In genomic region chr7:49638166-49638565, GRCh38 we compare ENCODE assay signal across 22 cellular contexts.
DNase-seq lines count a peak whose midpoint lies in the region; ATAC-seq and TF ChIP-seq lines count a peak whose summit lies in the region.
"Had no signal": no experiment of that assay in that cellular context is flagged by ENCODE, and none has a peak within 500 bp of the region (broad histone marks: within the 10 kb centered on the region; RNA-seq: fewer than 3 reads in every experiment).

No MANE protein-coding gene starts in this region.

- no peaks in the 10 kb centered on the region for H3K4me1 Mint-ChIP-seq in activated CD8-positive, alpha-beta T cell treated with anti-CD3 and anti-CD28 coated beads, Interleukin-2, amount 10 ng/mL, durations not matched to agents 7 days and 5 days (ENCODE audit: low read depth)
- H3K4me1 Mint-ChIP-seq: memory B cell; naive thymus-derived CD4-positive, alpha-beta T cell; stimulated activated naive B cell treated with anti-CD40 and anti-IgM and Interleukin-4, amounts not matched to agents 10 μg/mL and 1 μg/mL and 100 μg/mL, for 72 hours had no signal

- H3K27ac Mint-ChIP-seq in activated CD8-positive, alpha-beta T cell treated with anti-CD3 and anti-CD28 coated beads, Interleukin-2, amount 10 ng/mL, durations not matched to agents 7 days and 5 days = no peak overlapping the region
- H3K27ac Mint-ChIP-seq: activated naive CD8-positive, alpha-beta T cell; memory B cell; naive thymus-derived CD4-positive, alpha-beta T cell; stimulated activated naive B cell treated with anti-CD40 and anti-IgM and Interleukin-4, amounts not matched to agents 10 μg/mL and 1 μg/mL and 100 μg/mL, for 72 hours had no signal

- ATAC-seq in activated CD8-positive, alpha-beta T cell treated with anti-CD3 and anti-CD28 coated beads, Interleukin-2, amount 10 ng/mL, durations not matched to agents 7 days and 5 days = no peak
- no peak for ATAC-seq in aorta (ENCODE audit: low FRiP score)
- ATAC-seq: activated CD4-positive, CD25-positive, alpha-beta regulatory T cell treated with anti-CD3 and anti-CD28 coated beads, Interleukin-2, amount 50 U/mL, for 24 hours; naive thymus-derived CD4-positive, alpha-beta T cell; pancreas had no signal

- H3K4me3 ChIP-seq in GM12864 (ENCODE audit: low read depth, low read length) (no peak overlapping the region), WERI-Rb-1 (ENCODE audit: low read depth, low read length) (no peak overlapping the region), aorta (ENCODE audit: low read length in 2 of 2) (no peak overlapping the region)
- H3K4me3 ChIP-seq in Jurkat, Clone E6-1 (ENCODE audit: low read length) = no peak overlapping the region
- H3K4me3 ChIP-seq: pancreas, PC-9, SJSA1, thoracic aorta had no signal

- H3K4me3 Mint-ChIP-seq in activated CD8-positive, alpha-beta T cell treated with anti-CD3 and anti-CD28 coated beads, Interleukin-2, amount 10 ng/mL, durations not matched to agents 7 days and 5 days = no peak overlapping the region
- H3K4me3 Mint-ChIP-seq: activated naive CD8-positive, alpha-beta T cell; memory B cell; naive thymus-derived CD4-positive, alpha-beta T cell; stimulated activated naive B cell treated with anti-CD40 and anti-IgM and Interleukin-4, amounts not matched to agents 10 μg/mL and 1 μg/mL and 100 μg/mL, for 72 hours had no signal

- no peaks in the 10 kb centered on the region for H3K27me3 Mint-ChIP-seq in activated CD8-positive, alpha-beta T cell treated with anti-CD3 and anti-CD28 coated beads, Interleukin-2, amount 10 ng/mL, durations not matched to agents 7 days and 5 days (ENCODE audit: low read depth)
- H3K27me3 Mint-ChIP-seq: activated naive CD8-positive, alpha-beta T cell; memory B cell; naive thymus-derived CD4-positive, alpha-beta T cell; stimulated activated naive B cell treated with anti-CD40 and anti-IgM and Interleukin-4, amounts not matched to agents 10 μg/mL and 1 μg/mL and 100 μg/mL, for 72 hours had no signal

- H3K27ac ChIP-seq in WERI-Rb-1 (no peak overlapping the region), aorta (ENCODE audit: low read depth in 1 of 2, low read length in 2 of 2) (no peak overlapping the region)
- H3K27ac ChIP-seq: pancreas, PC-9, SJSA1, thoracic aorta had no signal

- H3K36me3 Mint-ChIP-seq in activated CD8-positive, alpha-beta T cell treated with anti-CD3 and anti-CD28 coated beads, Interleukin-2, amount 10 ng/mL, durations not matched to agents 7 days and 5 days (ENCODE audit: low read depth) = no peaks in the 10 kb centered on the region
- H3K36me3 Mint-ChIP-seq: activated naive CD8-positive, alpha-beta T cell; memory B cell; naive thymus-derived CD4-positive, alpha-beta T cell; stimulated activated naive B cell treated with anti-CD40 and anti-IgM and Interleukin-4, amounts not matched to agents 10 μg/mL and 1 μg/mL and 100 μg/mL, for 72 hours had no signal

- TF ChIP-seq CTCF in GM12864 (IDR thresholded peaks at IDR 0.05; ENCODE audit: low read depth, low read length, missing control alignments) = peak; percentile 35
- 0 out of 2 replicates have a peak, but pooled peaks have one; percentile 25 for TF ChIP-seq CTCF in WERI-Rb-1 (IDR thresholded peaks at IDR 0.05; ENCODE audit: low read depth, low read length)
- TF ChIP-seq CTCF in GM10248 (IDR thresholded peaks at IDR 0.05; ENCODE audit: control extremely low read depth, extremely low read depth, low read depth, missing control alignments) = no peak

- no peaks in the 10 kb centered on the region for H3K4me1 ChIP-seq in aorta (ENCODE audit: control insufficient read depth in 1 of 2, insufficient read depth in 2 of 2, low read length in 2 of 2)
- H3K4me1 ChIP-seq: pancreas, SJSA1 had no signal

- H3K9me3 Mint-ChIP-seq in activated CD8-positive, alpha-beta T cell treated with anti-CD3 and anti-CD28 coated beads, Interleukin-2, amount 10 ng/mL, durations not matched to agents 7 days and 5 days (ENCODE audit: insufficient read depth) = no peaks in the 10 kb centered on the region
- H3K9me3 Mint-ChIP-seq: memory B cell had no signal

- 70 to 72% methylated on average over 3 of the region's 3 CpGs for WGBS in aorta, 2 donors

- H3K9me3 ChIP-seq in WERI-Rb-1 (ENCODE audit: severe bottlenecking) (no peaks in the 10 kb centered on the region), aorta (ENCODE audit: control insufficient read depth, low read length) (no peaks in the 10 kb centered on the region)
- H3K9me3 ChIP-seq: pancreas, SJSA1, thoracic aorta had no signal

- H3K36me3 ChIP-seq in WERI-Rb-1 (no peaks in the 10 kb centered on the region), aorta (ENCODE audit: control insufficient read depth in 1 of 2, insufficient read depth in 2 of 2, low read length in 1 of 2) (no peaks in the 10 kb centered on the region)
- H3K36me3 ChIP-seq: pancreas, SJSA1, thoracic aorta had no signal

- intact Hi-C loops in aorta (cut with DNase I) = no loop called here

- CTCF ChIA-PET in activated CD8-positive, alpha-beta T cell treated with anti-CD3 and anti-CD28 coated beads, Interleukin-2, amount 10 ng/mL, durations not matched to agents 7 days and 5 days (lab: Charles Lee) = no interaction called here
- CTCF ChIA-PET in GM10248 (lab: Yijun Ruan, JAX) = no interaction called here

- POLR2A ChIA-PET in activated CD8-positive, alpha-beta T cell treated with anti-CD3 and anti-CD28 coated beads, Interleukin-2, amount 10 ng/mL, durations not matched to agents 7 days and 5 days (lab: Charles Lee) = no interaction called here
- POLR2A ChIA-PET in GM10248 (lab: Yijun Ruan, JAX) = interaction anchor here (0.7 kb wide), 1 partner anchor 118 kb away, joined by 3 read pairs; no protein-coding TSS in a partner anchor

- no peaks in the 10 kb centered on the region for H3K27me3 ChIP-seq in WERI-Rb-1 (ENCODE audit: insufficient read depth, low read depth, severe bottlenecking)
- no peaks in the 10 kb centered on the region for H3K27me3 ChIP-seq in aorta (ENCODE audit: control insufficient read depth in 1 of 2, insufficient read depth in 2 of 2, low read length in 1 of 2)
- H3K27me3 ChIP-seq: pancreas, SJSA1 had no signal

- no peak for DNase-seq in GM12864 (ENCODE audit: low read depth)
- peak; percentile 6 for DNase-seq in Jurkat, Clone E6-1 (ENCODE audit: low read depth, low spot score)
- no peak for DNase-seq in WERI-Rb-1
- DNase-seq in iPS-NIHi11 (ENCODE audit: low spot score) = peak; percentile 24
- no peak for DNase-seq in activated CD8-positive, alpha-beta T cell treated with anti-CD3 and anti-CD28 coated beads, Interleukin-2, amount 10 ng/mL, durations not matched to agents 7 days and 5 days
- no peak for DNase-seq in DMS153 treated with DMSO at 0.1 percent for 48 hours (lab: John Stamatoyannopoulos, UW; ENCODE audit: unreplicated experiment)
- no peak for DNase-seq in GM10248 (ENCODE audit: extremely low spot score)
- no peak for DNase-seq in aorta
- DNase-seq: HCEC 1CT; islet precursor cell; naive thymus-derived CD4-positive, alpha-beta T cell; NCI-H1930; NCI-H446; pancreas; PC-9; stimulated activated naive B cell treated with anti-CD40 and anti-IgM and Interleukin-4, amounts not matched to agents 10 μg/mL and 1 μg/mL and 100 μg/mL, for 72 hours; T1000 had no signal

Comparison
In these comparisons a context has a peak if more than half of its experiments do, and no peak if none do; other contexts are left out.
1. DNase-seq: peak in Jurkat, Clone E6-1 (single experiment) and iPS-NIHi11 (single experiment); none in GM12864 (single experiment), WERI-Rb-1 (single experiment), activated CD8-positive, alpha-beta T cell treated with anti-CD3 and anti-CD28 coated beads, Interleukin-2, amount 10 ng/mL, durations not matched to agents 7 days and 5 days (single experiment), DMS153 treated with DMSO at 0.1 percent for 48 hours (single experiment), GM10248 (single experiment) and aorta (0 of 2).